Comparison of ENCODE assay signal across 8 cellular contexts in the genomic region with DNA sequence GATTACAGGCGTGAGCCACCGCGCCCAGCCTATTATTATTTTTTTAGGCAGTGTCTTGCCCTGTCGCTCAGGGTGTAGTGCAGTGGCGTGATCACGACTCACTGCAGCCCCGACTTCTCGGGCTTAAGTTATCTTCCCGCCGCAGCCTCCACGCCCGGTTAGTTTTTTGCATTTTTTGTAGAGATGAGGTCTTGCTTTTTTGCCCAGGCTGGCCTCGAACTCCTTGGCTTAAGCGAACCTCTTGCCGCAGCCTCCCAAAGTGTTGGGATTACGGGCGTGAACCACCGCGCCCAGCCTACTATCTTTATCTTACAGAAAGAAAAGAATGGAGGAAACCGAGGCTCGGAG. TPM values are rescaled to one million over a fixed set of nuclear protein-coding genes. Genes with fewer than 3 reads are reported as not detected.
DNase-seq lines count a peak whose midpoint lies in the region; ATAC-seq, FAIRE-seq and TF ChIP-seq lines count a peak whose summit lies in the region.

No MANE protein-coding gene starts in this region.

- no peak for DNase-seq in activated naive CD4-positive, alpha-beta T cell treated with Interleukin-2 at 50 U/mL for 16 hours
- DNase-seq in adipocyte (ENCODE audit: low read depth) (no peak), HepG2 (ENCODE audit: low spot score) (no peak), type B pancreatic cell (ENCODE audit: extremely low spot score, unreplicated experiment) (no peak), medulla oblongata (ENCODE audit: extremely low spot score) (no peak)

- TF ChIP-seq EP300 in HepG2 (IDR thresholded peaks at IDR 0.05; ENCODE audit: low read depth in 2 of 2, low read length in 2 of 2) (no peak), HepG2 (CRISPR knock-in tag; IDR thresholded peaks at IDR 0.05; ENCODE audit: borderline replicate concordance) (no peak)

- H3K36me3 ChIP-seq in adipocyte (ENCODE audit: control insufficient read depth, insufficient read depth, low read length, severe bottlenecking) (no peaks in the 10 kb centered on the region), HepG2 (replicated peaks in 1 of 2; ENCODE audit: control insufficient read depth in 1 of 2, insufficient read depth in 2 of 2, low read length in 2 of 2) (no peaks in the 10 kb centered on the region)

- peaks cover 7% of the 10 kb centered on the region for H3K36me3 Mint-ChIP-seq in activated naive CD4-positive, alpha-beta T cell treated with anti-CD3 and anti-CD28 coated beads, Interleukin-2, amount 50 U/mL, for 24 hours
- no peaks in the 10 kb centered on the region for H3K36me3 Mint-ChIP-seq in type B pancreatic cell

- no peak for TF ChIP-seq POLR2A in HepG2 (IDR thresholded peaks at IDR 0.05; ENCODE audit: insufficient read depth in 1 of 2, low read depth in 2 of 2, low read length in 2 of 2)

- in situ Hi-C loops in HepG2 (cut with HindIII; ENCODE audit: extremely low pct_ligation_motif_present, low pct_unique_long_range_greater_than_20kb) = loop anchor here (10.0 kb wide), 1 partner anchor 303 kb away; no protein-coding TSS in a partner anchor

- 1% methylated on average over 21 of the region's 21 CpGs for WGBS in HepG2 (ENCODE audit: low lambda C conversion rate)

- H3K27ac Mint-ChIP-seq in activated naive CD4-positive, alpha-beta T cell treated with anti-CD3 and anti-CD28 coated beads, Interleukin-2, amount 50 U/mL, for 24 hours = peak overlapping the region; percentile 99
- H3K27ac Mint-ChIP-seq in type B pancreatic cell = peak overlapping the region; percentile 99

- peak overlapping the region; percentile 87 for H3K27ac ChIP-seq in HepG2 (ENCODE audit: extremely low read length, insufficient read depth, low read length)

- H3K9me3 Mint-ChIP-seq in activated naive CD4-positive, alpha-beta T cell treated with anti-CD3 and anti-CD28 coated beads, Interleukin-2, amount 50 U/mL, for 24 hours = no peaks in the 10 kb centered on the region
- no peaks in the 10 kb centered on the region for H3K9me3 Mint-ChIP-seq in type B pancreatic cell

- no peak for ATAC-seq in HepG2
- ATAC-seq in HG03460 (IDR thresholded peaks at IDR 0.05; ENCODE audit: unreplicated experiment) = no peak
- ATAC-seq in GM19035 (IDR thresholded peaks at IDR 0.05; ENCODE audit: unreplicated experiment) = no peak

- H3K9ac ChIP-seq in adipocyte (ENCODE audit: low read length) (peak overlapping the region; percentile 94), HepG2 (ENCODE audit: insufficient read depth, low read depth, low read length) (peak overlapping the region; percentile 91)

- H3K4me1 ChIP-seq in adipocyte (ENCODE audit: control insufficient read depth, insufficient read depth, low read length) (peaks cover 32% of the 10 kb centered on the region), HepG2 (ENCODE audit: insufficient read depth, low read length) (peaks cover 57% of the 10 kb centered on the region)

- H3K4me3 ChIP-seq in adipocyte (ENCODE audit: low read length) = peak overlapping the region; percentile 87
- H3K4me3 ChIP-seq in HepG2 (replicated peaks in 1 of 3; ENCODE audit: insufficient read depth in 1 of 3, low read depth in 2 of 3, low read length in 3 of 3) = peak overlapping the region; percentile 64 to 94 (median 88)

- peak overlapping the region; percentile 2 for H2AFZ ChIP-seq in HepG2 (ENCODE audit: low read length)

- no peaks in the 10 kb centered on the region for H4K20me1 ChIP-seq in HepG2 (ENCODE audit: insufficient read depth, low read length)

- POLR2A ChIA-PET in HepG2 (lab: Yijun Ruan, JAX) = interaction anchor here (1.3 kb wide), 1 partner anchor 405 kb away, joined by 5 read pairs; the partner anchor contains the start of genes ERP29 and TMEM116

- FAIRE-seq in HepG2 (lab: Jason Lieb, UNC) = no peak

- H3K4me1 Mint-ChIP-seq in activated naive CD4-positive, alpha-beta T cell treated with anti-CD3 and anti-CD28 coated beads, Interleukin-2, amount 50 U/mL, for 24 hours = peaks cover 38% of the 10 kb centered on the region
- H3K4me1 Mint-ChIP-seq in type B pancreatic cell (ENCODE audit: unreplicated experiment) = peaks cover 17% of the 10 kb centered on the region

- H3K4me3 Mint-ChIP-seq in activated naive CD4-positive, alpha-beta T cell treated with anti-CD3 and anti-CD28 coated beads, Interleukin-2, amount 50 U/mL, for 24 hours = peak overlapping the region; percentile 96
- H3K4me3 Mint-ChIP-seq in type B pancreatic cell = peak overlapping the region; percentile 93

- H3K27me3 ChIP-seq in adipocyte (replicated peaks; ENCODE audit: control insufficient read depth, insufficient read depth, low read length) = no peaks in the 10 kb centered on the region
- H3K27me3 ChIP-seq in HepG2 (ENCODE audit: control insufficient read depth in 1 of 2, insufficient read depth in 2 of 2, low read length in 2 of 2) = no peaks in the 10 kb centered on the region; a peak in 1 of 5 replicates

- CTCF ChIA-PET in HepG2 (lab: Yijun Ruan, JAX; ENCODE audit: low intra/inter-chr PET ratio, low total read pairs) = no interaction called here

- H3K9me3 ChIP-seq in adipocyte (ENCODE audit: control insufficient read depth, low read length) (no peaks in the 10 kb centered on the region), HepG2 (ENCODE audit: low read length) (no peaks in the 10 kb centered on the region)

- BruUV-seq in HepG2 (replicated peaks; lab: Mats Ljungman, UMichigan) = TSS peak; percentile 96

- no peaks in the 10 kb centered on the region for H3K27me3 Mint-ChIP-seq in activated naive CD4-positive, alpha-beta T cell treated with anti-CD3 and anti-CD28 coated beads, Interleukin-2, amount 50 U/mL, for 24 hours
- H3K27me3 Mint-ChIP-seq in type B pancreatic cell = no peaks in the 10 kb centered on the region

- intact Hi-C loops in HepG2 (cut with micrococcal nuclease; ENCODE audit: unreplicated experiment) = no loop called here

- H3K4me2 ChIP-seq in HepG2 (ENCODE audit: low read depth, low read length) = peak overlapping the region; percentile 62

- H3K79me2 ChIP-seq in HepG2 (ENCODE audit: insufficient read depth, low read length) = peaks cover 35% of the 10 kb centered on the region

- no peak for TF ChIP-seq RAD21 in HepG2 (CRISPR knock-in tag; IDR thresholded peaks at IDR 0.05)

- TF ChIP-seq CTCF in HepG2 (CRISPR knock-in tag; IDR thresholded peaks at IDR 0.05) (no peak), type B pancreatic cell (conservative IDR thresholded peaks at IDR 0.05) (no peak)

RNA-seq across cellular contexts. Expression of gene PTPN11, which starts 0.5 kb away (rescaled TPM):
- total RNA-seq in HepG2 (2016; rRNA removed; fragmentation: Illumina TruSeq; extraction: Trizol) (63.5 and 101 TPM in 2 replicates), type B pancreatic cell (ENCODE audit: low replicate concordance) (76.0 and 78.9 TPM in 2 replicates)
- total RNA-seq in HepG2 (2016; cell fraction: cytosol; rRNA removed; fragmentation: Illumina TruSeq; extraction: Trizol; ENCODE audit: low read depth) = 33.6 and 33.7 TPM in 2 replicates
- total RNA-seq in HepG2 (2016; cell fraction: insoluble cytoplasmic fraction; rRNA removed; fragmentation: Illumina TruSeq; extraction: Trizol) = 63.2 and 92.9 TPM in 2 replicates
- 52.7 and 53.2 TPM in 2 replicates for total RNA-seq in HepG2 (2016; cell fraction: membrane; rRNA removed; fragmentation: Illumina TruSeq; extraction: Trizol)
- 39.5 and 46.8 TPM in 2 replicates for total RNA-seq in HepG2 (2016; cell fraction: nucleus; rRNA removed; fragmentation: Illumina TruSeq; extraction: Trizol)
- polyA plus RNA-seq in HepG2 (2011; rRNA removed) = 26.7 and 30.0 TPM in 2 replicates
- polyA plus RNA-seq in HepG2 (2011; cell fraction: cytosol; rRNA removed) = 27.0 and 32.0 TPM in 2 replicates
- polyA plus RNA-seq in HepG2 (2011; cell fraction: nucleus; rRNA removed) = 16.5 and 17.7 TPM in 2 replicates
- 36.3 and 36.9 TPM in 2 replicates for polyA plus RNA-seq in HepG2 (2012)
- polyA plus RNA-seq in HepG2 (2016; cell fraction: cytosol; fragmentation: Illumina TruSeq; extraction: Trizol; ENCODE audit: low read depth) = 5.9 and 6.2 TPM in 2 replicates
- 68.9 and 69.6 TPM in 2 replicates for polyA plus RNA-seq in HepG2 (2016; cell fraction: insoluble cytoplasmic fraction; fragmentation: Illumina TruSeq; extraction: Trizol; ENCODE audit: low read depth)
- polyA plus RNA-seq in HepG2 (2016; cell fraction: membrane; fragmentation: Illumina TruSeq; extraction: Trizol; ENCODE audit: low read depth) = 11.9 and 14.6 TPM in 2 replicates
- 40.4 and 40.7 TPM in 2 replicates for polyA plus RNA-seq in HepG2 (2016; cell fraction: nucleus; fragmentation: Illumina TruSeq; extraction: Trizol; ENCODE audit: insufficient read depth, low read depth)
- polyA minus RNA-seq in HepG2 (2011; rRNA and poly(A)+ RNA removed; ENCODE audit: low replicate concordance) = 22.4 and 59.7 TPM in 2 replicates
- polyA minus RNA-seq in HepG2 (2011; cell fraction: cytosol; rRNA and poly(A)+ RNA removed) = 34.5 and 43.4 TPM in 2 replicates
- 26.8 and 30.5 TPM in 2 replicates for polyA minus RNA-seq in HepG2 (2011; cell fraction: nucleus; rRNA and poly(A)+ RNA removed)

RNA-seq across cellular contexts. Expression of gene RPL6, which starts 8.8 kb away (rescaled TPM):
- total RNA-seq in HepG2 (2016; rRNA removed; fragmentation: Illumina TruSeq; extraction: Trizol) (1,551 and 2,121 TPM in 2 replicates), type B pancreatic cell (ENCODE audit: low replicate concordance) (1,606 and 1,993 TPM in 2 replicates)
- total RNA-seq in HepG2 (2016; cell fraction: cytosol; rRNA removed; fragmentation: Illumina TruSeq; extraction: Trizol; ENCODE audit: low read depth) = 1,569 and 1,799 TPM in 2 replicates
- 1,519 and 2,147 TPM in 2 replicates for total RNA-seq in HepG2 (2016; cell fraction: insoluble cytoplasmic fraction; rRNA removed; fragmentation: Illumina TruSeq; extraction: Trizol)
- 3,064 and 3,242 TPM in 2 replicates for total RNA-seq in HepG2 (2016; cell fraction: membrane; rRNA removed; fragmentation: Illumina TruSeq; extraction: Trizol)
- total RNA-seq in HepG2 (2016; cell fraction: nucleus; rRNA removed; fragmentation: Illumina TruSeq; extraction: Trizol) = 617 and 644 TPM in 2 replicates
- 1,589 and 1,719 TPM in 2 replicates for polyA plus RNA-seq in HepG2 (2011; rRNA removed)
- 1,215 and 1,505 TPM in 2 replicates for polyA plus RNA-seq in HepG2 (2011; cell fraction: cytosol; rRNA removed)
- polyA plus RNA-seq in HepG2 (2011; cell fraction: nucleus; rRNA removed) = 260 and 378 TPM in 2 replicates
- polyA plus RNA-seq in HepG2 (2012) = 1,569 and 1,801 TPM in 2 replicates
- 2,496 and 2,739 TPM in 2 replicates for polyA plus RNA-seq in HepG2 (2016; cell fraction: cytosol; fragmentation: Illumina TruSeq; extraction: Trizol; ENCODE audit: low read depth)
- 2,631 and 2,728 TPM in 2 replicates for polyA plus RNA-seq in HepG2 (2016; cell fraction: insoluble cytoplasmic fraction; fragmentation: Illumina TruSeq; extraction: Trizol; ENCODE audit: low read depth)
- 3,716 and 3,916 TPM in 2 replicates for polyA plus RNA-seq in HepG2 (2016; cell fraction: membrane; fragmentation: Illumina TruSeq; extraction: Trizol; ENCODE audit: low read depth)
- polyA plus RNA-seq in HepG2 (2016; cell fraction: nucleus; fragmentation: Illumina TruSeq; extraction: Trizol; ENCODE audit: insufficient read depth, low read depth) = 1,083 and 1,121 TPM in 2 replicates
- polyA minus RNA-seq in HepG2 (2011; rRNA and poly(A)+ RNA removed; ENCODE audit: low replicate concordance) = 207 and 602 TPM in 2 replicates
- polyA minus RNA-seq in HepG2 (2011; cell fraction: cytosol; rRNA and poly(A)+ RNA removed) = 269 and 339 TPM in 2 replicates
- 197 and 255 TPM in 2 replicates for polyA minus RNA-seq in HepG2 (2011; cell fraction: nucleus; rRNA and poly(A)+ RNA removed)

RNA-seq across cellular contexts. Expression of gene HECTD4, which starts 36.0 kb away (rescaled TPM):
- total RNA-seq in HepG2 (2016; rRNA removed; fragmentation: Illumina TruSeq; extraction: Trizol) (11.4 and 13.7 TPM in 2 replicates), type B pancreatic cell (ENCODE audit: low replicate concordance) (57.6 and 62.1 TPM in 2 replicates)
- total RNA-seq in HepG2 (2016; cell fraction: cytosol; rRNA removed; fragmentation: Illumina TruSeq; extraction: Trizol; ENCODE audit: low read depth) = 11.3 and 14.3 TPM in 2 replicates
- total RNA-seq in HepG2 (2016; cell fraction: insoluble cytoplasmic fraction; rRNA removed; fragmentation: Illumina TruSeq; extraction: Trizol) = 10.5 and 12.2 TPM in 2 replicates
- total RNA-seq in HepG2 (2016; cell fraction: membrane; rRNA removed; fragmentation: Illumina TruSeq; extraction: Trizol) = 9.8 and 10.9 TPM in 2 replicates
- total RNA-seq in HepG2 (2016; cell fraction: nucleus; rRNA removed; fragmentation: Illumina TruSeq; extraction: Trizol) = 25.6 and 28.3 TPM in 2 replicates
- 8.0 and 9.0 TPM in 2 replicates for polyA plus RNA-seq in HepG2 (2011; rRNA removed)
- polyA plus RNA-seq in HepG2 (2011; cell fraction: cytosol; rRNA removed) = 2.9 and 3.0 TPM in 2 replicates
- polyA plus RNA-seq in HepG2 (2011; cell fraction: nucleus; rRNA removed) = 38.9 and 47.2 TPM in 2 replicates
- polyA plus RNA-seq in HepG2 (2012) = 14.6 and 17.7 TPM in 2 replicates
- 0.88 and 1.8 TPM in 2 replicates for polyA plus RNA-seq in HepG2 (2016; cell fraction: cytosol; fragmentation: Illumina TruSeq; extraction: Trizol; ENCODE audit: low read depth)
- polyA plus RNA-seq in HepG2 (2016; cell fraction: insoluble cytoplasmic fraction; fragmentation: Illumina TruSeq; extraction: Trizol; ENCODE audit: low read depth) = 10.1 and 11.0 TPM in 2 replicates
- polyA plus RNA-seq in HepG2 (2016; cell fraction: membrane; fragmentation: Illumina TruSeq; extraction: Trizol; ENCODE audit: low read depth) = 3.2 and 4.0 TPM in 2 replicates
- polyA plus RNA-seq in HepG2 (2016; cell fraction: nucleus; fragmentation: Illumina TruSeq; extraction: Trizol; ENCODE audit: insufficient read depth, low read depth) = 60.5 and 66.6 TPM in 2 replicates
- polyA minus RNA-seq in HepG2 (2011; rRNA and poly(A)+ RNA removed; ENCODE audit: low replicate concordance) = 23.1 and 24.7 TPM in 2 replicates
- 11.1 and 16.9 TPM in 2 replicates for polyA minus RNA-seq in HepG2 (2011; cell fraction: cytosol; rRNA and poly(A)+ RNA removed)
- 62.1 and 75.8 TPM in 2 replicates for polyA minus RNA-seq in HepG2 (2011; cell fraction: nucleus; rRNA and poly(A)+ RNA removed)
